Comparison of ENCODE assay signal across 10 cellular contexts in the genomic region with DNA sequence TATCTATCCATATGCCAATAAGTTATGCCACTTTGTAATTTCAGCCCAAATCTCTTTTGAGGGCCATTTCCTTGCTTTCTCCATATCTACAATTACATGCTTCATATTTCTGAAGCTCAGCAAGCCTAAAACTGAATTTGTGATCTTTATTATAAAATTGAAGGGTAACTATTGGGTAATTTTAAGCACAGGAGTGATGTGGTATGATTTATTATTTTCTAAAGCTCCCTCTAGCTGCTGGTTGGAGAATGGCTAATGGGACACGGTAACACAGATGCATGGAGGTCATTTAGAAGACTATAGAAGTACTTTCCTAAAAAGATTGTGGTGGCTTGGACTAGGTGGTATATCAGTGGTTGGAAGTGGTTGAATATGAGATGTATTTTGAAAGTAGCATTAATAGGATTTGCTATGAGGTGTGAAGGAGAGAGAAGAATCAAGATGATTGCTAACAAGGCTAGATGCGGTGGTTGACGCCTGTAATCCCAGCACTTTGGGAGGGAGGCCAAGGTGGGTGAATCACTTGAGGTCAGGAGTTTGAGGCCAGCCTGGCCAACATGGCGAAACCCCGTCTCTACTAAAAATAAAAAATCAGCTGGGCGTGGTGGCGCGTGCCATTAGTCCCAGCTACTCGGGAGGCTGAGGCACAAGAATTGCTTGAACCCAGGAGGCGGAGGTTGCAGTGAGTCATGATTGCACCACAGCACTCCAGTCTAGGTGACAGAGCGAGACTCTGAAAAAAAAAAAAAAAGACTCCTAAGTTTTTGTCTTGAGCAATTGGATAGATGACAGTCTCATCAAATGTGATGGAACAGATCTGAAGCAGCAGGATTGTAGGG. TPM values are rescaled to one million over a fixed set of nuclear protein-coding genes. Genes with fewer than 3 reads are reported as not detected.
DNase-seq lines count a peak whose midpoint lies in the region; ATAC-seq and TF ChIP-seq lines count a peak whose summit lies in the region.
"Had no signal": no experiment of that assay in that cellular context is flagged by ENCODE, and none has a peak within 500 bp of the region (broad histone marks: within the 10 kb centered on the region; RNA-seq: fewer than 3 reads in every experiment).

No MANE protein-coding gene starts in this region.

- H3K4me1 Mint-ChIP-seq in GM23338 (peaks cover 5% of the 10 kb centered on the region), glutamatergic neuron (ENCODE audit: low read depth, unreplicated experiment) (no peaks in the 10 kb centered on the region), immature natural killer cell (peaks cover 12 to 36% of the 10 kb centered on the region in 2 donors)

- H3K9me3 Mint-ChIP-seq in GM23338 (no peaks in the 10 kb centered on the region), glutamatergic neuron (ENCODE audit: unreplicated experiment) (no peaks in the 10 kb centered on the region), immature natural killer cell (no peaks in the 10 kb centered on the region)

- H3K79me2 ChIP-seq in GM23338 (replicated peaks; ENCODE audit: insufficient read depth) = peaks cover 77% of the 10 kb centered on the region

- H3K27me3 Mint-ChIP-seq in GM23338 (ENCODE audit: insufficient read depth, low read depth, poor library complexity) (no peaks in the 10 kb centered on the region), glutamatergic neuron (ENCODE audit: unreplicated experiment) (peaks cover 1% of the 10 kb centered on the region), immature natural killer cell (ENCODE audit: low read depth in 3 of 3) (no peaks in the 10 kb centered on the region)
- H3K27me3 Mint-ChIP-seq: activated naive CD8-positive, alpha-beta T cell had no signal

- no peaks in the 10 kb centered on the region for H3K9me3 ChIP-seq in suprapubic skin

- H3K27ac ChIP-seq in 22Rv1 = no peak overlapping the region
- H3K27ac ChIP-seq in GM23338 (ENCODE audit: low read depth) = no peak overlapping the region
- H3K27ac ChIP-seq in suprapubic skin = no peak overlapping the region

- no peaks in the 10 kb centered on the region for H3F3A ChIP-seq in GM23338 (replicated peaks; ENCODE audit: low read depth)

- H3K4me2 ChIP-seq in GM23338 = no peak overlapping the region

- no peak overlapping the region for H2AFZ ChIP-seq in GM23338

- peak; percentile 42 for DNase-seq in GM23338 (ENCODE audit: low spot score)
- peak; percentile 3 for DNase-seq in SKM-1 treated with dmso at 0.1 percent for 144 hours (lab: John Stamatoyannopoulos, UW; ENCODE audit: unreplicated experiment)
- no peak for DNase-seq in glutamatergic neuron
- DNase-seq in immature natural killer cell = no peak
- no peak for DNase-seq in suprapubic skin (ENCODE audit: low spot score in 2 of 2)
- DNase-seq: DMS79 treated with DMSO at 0.1 percent for 48 hours had no signal

- TF ChIP-seq EP300 in suprapubic skin (IDR thresholded peaks at IDR 0.05) = no peak

- H3K9me2 ChIP-seq in GM23338 (ENCODE audit: insufficient read depth) = no peaks in the 10 kb centered on the region

- TF ChIP-seq CTCF in 22Rv1 (IDR thresholded peaks at IDR 0.05) = peak; percentile 90
- peak; percentile 60 to 87 for TF ChIP-seq CTCF in GM23338 (conservative IDR thresholded peaks at IDR 0.05; ENCODE audit: low read depth in 2 of 2)
- peak; percentile 50 for TF ChIP-seq CTCF in glutamatergic neuron (IDR thresholded peaks at IDR 0.05; ENCODE audit: partially characterized antibody, unreplicated experiment)
- peak in 1 of 2 donors; percentile 31 for TF ChIP-seq CTCF in suprapubic skin (IDR thresholded peaks at IDR 0.05)

- ATAC-seq in GM23338 = peak; percentile 67
- ATAC-seq in GM18868 (IDR thresholded peaks at IDR 0.05; ENCODE audit: unreplicated experiment) = no peak
- no peak for ATAC-seq in GM21737 (IDR thresholded peaks at IDR 0.05; ENCODE audit: unreplicated experiment)

- H3K4me3 ChIP-seq in GM23338 (no peak overlapping the region), suprapubic skin (no peak overlapping the region)

- no peaks in the 10 kb centered on the region for H3K36me3 ChIP-seq in GM23338 (ENCODE audit: insufficient read depth)
- H3K36me3 ChIP-seq in suprapubic skin = peaks cover 3% of the 10 kb centered on the region

- H3K27me3 ChIP-seq in GM23338 (ENCODE audit: insufficient read depth) (no peaks in the 10 kb centered on the region), suprapubic skin (no peaks in the 10 kb centered on the region)

- H3K4me3 Mint-ChIP-seq in GM23338 (no peak overlapping the region), glutamatergic neuron (ENCODE audit: unreplicated experiment) (no peak overlapping the region), immature natural killer cell (no peak overlapping the region)
- H3K4me3 Mint-ChIP-seq: activated naive CD8-positive, alpha-beta T cell had no signal

- H3K4me1 ChIP-seq in GM23338 (ENCODE audit: insufficient read depth) (no peaks in the 10 kb centered on the region; the same call in 1 of the 2 replicates), suprapubic skin (peaks cover 6% of the 10 kb centered on the region)

- H3K27ac Mint-ChIP-seq in GM23338 = peak overlapping the region; percentile 16; the same call in 1 of the 2 replicates
- H3K27ac Mint-ChIP-seq in glutamatergic neuron (ENCODE audit: unreplicated experiment) = no peak overlapping the region
- H3K27ac Mint-ChIP-seq in immature natural killer cell = peak overlapping the region in 1 of 6 donors; percentile 78
- H3K27ac Mint-ChIP-seq: activated naive CD8-positive, alpha-beta T cell had no signal

- TF ChIP-seq POLR2A in suprapubic skin (IDR thresholded peaks at IDR 0.05) = no peak

- peaks cover 3% of the 10 kb centered on the region; the same call in 2 of the 3 replicates for H3K36me3 Mint-ChIP-seq in GM23338 (ENCODE audit: low read depth)
- H3K36me3 Mint-ChIP-seq in glutamatergic neuron (ENCODE audit: unreplicated experiment) = peaks cover 4% of the 10 kb centered on the region
- peaks cover 0 to 5% (median 4%) of the 10 kb centered on the region in 3 donors for H3K36me3 Mint-ChIP-seq in immature natural killer cell

- 88% methylated on average over 11 of the region's 11 CpGs for WGBS in suprapubic skin

- peaks cover 10% of the 10 kb centered on the region for H4K20me1 ChIP-seq in GM23338 (replicated peaks; ENCODE audit: insufficient read depth)

TF ChIP-seq in GM23338, 12 proteins besides CTCF, POLR2A, EP300 and RAD21 (continues in another document):
- TF ChIP-seq, protein P1, sequence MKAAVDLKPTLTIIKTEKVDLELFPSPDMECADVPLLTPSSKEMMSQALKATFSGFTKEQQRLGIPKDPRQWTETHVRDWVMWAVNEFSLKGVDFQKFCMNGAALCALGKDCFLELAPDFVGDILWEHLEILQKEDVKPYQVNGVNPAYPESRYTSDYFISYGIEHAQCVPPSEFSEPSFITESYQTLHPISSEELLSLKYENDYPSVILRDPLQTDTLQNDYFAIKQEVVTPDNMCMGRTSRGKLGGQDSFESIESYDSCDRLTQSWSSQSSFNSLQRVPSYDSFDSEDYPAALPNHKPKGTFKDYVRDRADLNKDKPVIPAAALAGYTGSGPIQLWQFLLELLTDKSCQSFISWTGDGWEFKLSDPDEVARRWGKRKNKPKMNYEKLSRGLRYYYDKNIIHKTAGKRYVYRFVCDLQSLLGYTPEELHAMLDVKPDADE (IDR thresholded peaks at IDR 0.05) = no peak
- TF ChIP-seq STAT1 (IDR thresholded peaks at IDR 0.05; ENCODE audit: unreplicated experiment) (no peak), NANOG (IDR thresholded peaks at IDR 0.05; ENCODE audit: borderline replicate concordance) (no peak), ZNF114 (CRISPR knock-in tag; IDR thresholded peaks at IDR 0.05) (no peak), ZNF331 (CRISPR knock-in tag; IDR thresholded peaks at IDR 0.05; ENCODE audit: low read depth) (no peak), JUNB (IDR thresholded peaks at IDR 0.05; ENCODE audit: unreplicated experiment) (no peak), CREB1 (CRISPR knock-in tag; IDR thresholded peaks at IDR 0.05; ENCODE audit: low read depth) (no peak)

RNA-seq across cellular contexts. Expression of a gene that starts 13.9 kb away (rescaled TPM):
- 14.7 and 14.8 TPM in 2 replicates for total RNA-seq in GM23338 (2014; rRNA removed; shearing (Covaris generic))
- polyA plus RNA-seq in GM23338 (2016; fragmentation: Nextera tagmentation; extraction: Ambion mirVana) (5.1 and 5.5 TPM in 2 replicates), immature natural killer cell (1 to 10 TPM in 2 of 3 donors, under 1 TPM in 1; 0.99 to 2.7 (median 1.7) TPM)
- total RNA-seq in glutamatergic neuron (ENCODE audit: unreplicated experiment) (29.8 TPM), suprapubic skin (10 to 100 TPM; 17.8 to 26.9 (median 22.3) TPM)

RNA-seq across cellular contexts. Expression of a gene that starts 33.1 kb away (rescaled TPM):
- total RNA-seq in GM23338 (2014; rRNA removed; shearing (Covaris generic)) = 31.0 and 35.1 TPM in 2 replicates
- polyA plus RNA-seq in GM23338 (2016; fragmentation: Nextera tagmentation; extraction: Ambion mirVana) (24.6 and 31.0 TPM in 2 replicates), immature natural killer cell (10 to 100 TPM in 2 of 3 donors, 1 to 10 TPM in 1; 8.5 to 11.3 (median 10.8) TPM)
- total RNA-seq in glutamatergic neuron (ENCODE audit: unreplicated experiment) (30.1 TPM), suprapubic skin (1 to 10 TPM; 6.4 to 9.1 (median 7.5) TPM)

Comparison
In these comparisons a context has a peak if more than half of its experiments do, and no peak if none do; other contexts are left out.
1. DNase-seq: peak in GM23338 (single experiment) and SKM-1 treated with dmso at 0.1 percent for 144 hours (single experiment); none in glutamatergic neuron (single experiment), immature natural killer cell (0 of 3) and suprapubic skin (0 of 2).